17 cellular contexts compared by ENCODE assay signal in genomic region chr1:157431751-157432150, GRCh38.
DNase-seq lines count a peak whose midpoint lies in the region; ATAC-seq and TF ChIP-seq lines count a peak whose summit lies in the region.
"Had no signal": no experiment of that assay in that cellular context is flagged by ENCODE, and none has a peak within 500 bp of the region (broad histone marks: within the 10 kb centered on the region; RNA-seq: fewer than 3 reads in every experiment).

No MANE protein-coding gene starts in this region.

- no peak overlapping the region for H2AFZ ChIP-seq in smooth muscle cell (ENCODE audit: low read depth)

- WGBS in smooth muscle cell (ENCODE audit: low lambda C conversion rate), result 81% methylated on average over 5 of the region's 5 CpGs

- H3K79me2 ChIP-seq in smooth muscle cell (ENCODE audit: low read depth), result no peaks in the 10 kb centered on the region

- H3K27me3 ChIP-seq in RWPE2 (ENCODE audit: insufficient read depth, poor library complexity, severe bottlenecking) (no peaks in the 10 kb centered on the region), smooth muscle cell (ENCODE audit: low read depth) (no peaks in the 10 kb centered on the region)
- H3K27me3 ChIP-seq: BLaER1, left lung, right lobe of liver, suprapubic skin had no signal

- H3K27ac ChIP-seq in RWPE2 (ENCODE audit: poor library complexity, severe bottlenecking) (no peak overlapping the region), smooth muscle cell (ENCODE audit: low read depth) (peak overlapping the region; percentile 60)
- H3K27ac ChIP-seq: BLaER1, left lung, right lobe of liver, suprapubic skin had no signal

- no peaks in the 10 kb centered on the region for H4K20me1 ChIP-seq in smooth muscle cell (ENCODE audit: low read depth)
- H4K20me1 ChIP-seq: BLaER1 had no signal

- DNase-seq in HCEC 1CT (peak; percentile 65), RWPE2 (ENCODE audit: low spot score) (no peak), fibroblast of pulmonary artery (ENCODE audit: low read depth) (peak; percentile 13), smooth muscle cell (lab: John Stamatoyannopoulos, UW; ENCODE audit: unreplicated experiment) (no peak), HT-29 (ENCODE audit: low spot score) (no peak), NCI-H187 (lab: John Stamatoyannopoulos, UW) (no peak), NCI-H1105 (lab: John Stamatoyannopoulos, UW) (no peak)
- DNase-seq: activated CD4-positive, alpha-beta T cell treated with anti-CD3 and anti-CD28 coated beads, Interleukin-2, amount 50 U/mL, for 48 hours; activated T-cell treated with anti-CD3 and anti-CD28 coated beads, Interleukin-2, amount 50 U/mL, for 48 hours; effector CD4-positive, alpha-beta T cell; left lung; NCI-H1417 treated with DMSO at 0.1 percent for 48 hours; right lobe of liver; RPMI8226 had no signal

- H3K9me3 ChIP-seq in RWPE2 (ENCODE audit: severe bottlenecking) (no peaks in the 10 kb centered on the region), smooth muscle cell (replicated peaks; ENCODE audit: low read depth) (no peaks in the 10 kb centered on the region)
- H3K9me3 ChIP-seq: BLaER1, left lung, right lobe of liver, suprapubic skin had no signal

- no peak overlapping the region for H3K4me3 ChIP-seq in RWPE2 (ENCODE audit: severe bottlenecking)
- no peak overlapping the region for H3K4me3 ChIP-seq in fibroblast of pulmonary artery (replicated peaks; ENCODE audit: low read depth, low read length)
- H3K4me3 ChIP-seq in smooth muscle cell, result no peak overlapping the region
- H3K4me3 ChIP-seq: BLaER1, left lung, right lobe of liver, suprapubic skin had no signal

- H3K36me3 ChIP-seq in RWPE2 (ENCODE audit: low read depth), result no peaks in the 10 kb centered on the region
- no peaks in the 10 kb centered on the region for H3K36me3 ChIP-seq in smooth muscle cell (ENCODE audit: low read depth)
- H3K36me3 ChIP-seq: BLaER1, left lung, right lobe of liver, suprapubic skin had no signal

- no peaks in the 10 kb centered on the region for H3K4me1 ChIP-seq in RWPE2 (ENCODE audit: insufficient read depth, poor library complexity, severe bottlenecking)
- H3K4me1 ChIP-seq in smooth muscle cell (ENCODE audit: low read depth), result no peaks in the 10 kb centered on the region
- H3K4me1 ChIP-seq: BLaER1, right lobe of liver, suprapubic skin had no signal

- H3F3A ChIP-seq in smooth muscle cell (ENCODE audit: low read depth), result peaks cover 15% of the 10 kb centered on the region

- no peak overlapping the region for H3K9ac ChIP-seq in smooth muscle cell (ENCODE audit: low read depth)
- H3K9ac ChIP-seq: BLaER1 had no signal

- no peak overlapping the region for H3K4me2 ChIP-seq in smooth muscle cell
- H3K4me2 ChIP-seq: BLaER1 had no signal

- no peak for TF ChIP-seq CTCF in RWPE2 (IDR thresholded peaks at IDR 0.05; ENCODE audit: poor library complexity, severe bottlenecking)
- TF ChIP-seq CTCF in fibroblast of pulmonary artery (IDR thresholded peaks at IDR 0.05; ENCODE audit: low read length, missing control alignments), result no peak
- TF ChIP-seq CTCF in smooth muscle cell (IDR thresholded peaks at IDR 0.05; ENCODE audit: borderline replicate concordance, insufficient read depth, poor library complexity, severe bottlenecking), result no peak

- ATAC-seq in RWPE2 (ENCODE audit: low read depth), result peak; percentile 95
- ATAC-seq: activated naive CD4-positive, alpha-beta T cell treated with anti-CD3 and anti-CD28 coated beads, Interleukin-2, amount 50 U/mL, for 72 hours; left lung; right lobe of liver had no signal

Comparison
In these comparisons a context has a peak if more than half of its experiments do, and no peak if none do; other contexts are left out.
1. DNase-seq: peak in HCEC 1CT (single experiment) and fibroblast of pulmonary artery (single experiment); none in RWPE2 (single experiment), smooth muscle cell (single experiment), HT-29 (single experiment), NCI-H187 (0 of 2) and NCI-H1105 (single experiment).